Comparison of ENCODE assay signal across 1 cellular context in the genomic region with DNA sequence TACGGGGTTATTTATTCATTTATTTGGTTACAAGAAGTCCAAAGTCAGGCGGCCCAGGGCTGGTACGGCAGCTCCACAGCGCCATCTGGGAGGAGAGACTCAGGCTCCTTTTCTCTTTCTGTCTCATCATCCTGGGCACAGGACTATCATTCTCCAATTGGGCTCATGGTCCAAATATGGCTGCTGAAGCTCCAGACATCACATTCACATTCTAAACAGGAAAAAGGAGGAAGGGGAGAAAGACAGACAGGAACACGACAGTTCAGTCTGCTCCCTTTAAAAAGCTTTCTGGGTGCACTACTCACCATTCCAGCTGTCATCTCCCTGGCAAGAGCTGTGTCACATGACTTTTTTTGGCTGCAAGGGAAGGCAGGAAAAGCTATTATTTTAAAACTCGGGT.
A peak's percentile ranks its signal among the peaks of the same experiment; 100 is the strongest.
TF ChIP-seq lines count a peak whose summit lies in the region.

No MANE protein-coding gene starts in this region.

TF ChIP-seq in K562, 482 proteins besides CTCF, POLR2A, EP300 and RAD21 (continued from another document):
- TF ChIP-seq, protein P1, sequence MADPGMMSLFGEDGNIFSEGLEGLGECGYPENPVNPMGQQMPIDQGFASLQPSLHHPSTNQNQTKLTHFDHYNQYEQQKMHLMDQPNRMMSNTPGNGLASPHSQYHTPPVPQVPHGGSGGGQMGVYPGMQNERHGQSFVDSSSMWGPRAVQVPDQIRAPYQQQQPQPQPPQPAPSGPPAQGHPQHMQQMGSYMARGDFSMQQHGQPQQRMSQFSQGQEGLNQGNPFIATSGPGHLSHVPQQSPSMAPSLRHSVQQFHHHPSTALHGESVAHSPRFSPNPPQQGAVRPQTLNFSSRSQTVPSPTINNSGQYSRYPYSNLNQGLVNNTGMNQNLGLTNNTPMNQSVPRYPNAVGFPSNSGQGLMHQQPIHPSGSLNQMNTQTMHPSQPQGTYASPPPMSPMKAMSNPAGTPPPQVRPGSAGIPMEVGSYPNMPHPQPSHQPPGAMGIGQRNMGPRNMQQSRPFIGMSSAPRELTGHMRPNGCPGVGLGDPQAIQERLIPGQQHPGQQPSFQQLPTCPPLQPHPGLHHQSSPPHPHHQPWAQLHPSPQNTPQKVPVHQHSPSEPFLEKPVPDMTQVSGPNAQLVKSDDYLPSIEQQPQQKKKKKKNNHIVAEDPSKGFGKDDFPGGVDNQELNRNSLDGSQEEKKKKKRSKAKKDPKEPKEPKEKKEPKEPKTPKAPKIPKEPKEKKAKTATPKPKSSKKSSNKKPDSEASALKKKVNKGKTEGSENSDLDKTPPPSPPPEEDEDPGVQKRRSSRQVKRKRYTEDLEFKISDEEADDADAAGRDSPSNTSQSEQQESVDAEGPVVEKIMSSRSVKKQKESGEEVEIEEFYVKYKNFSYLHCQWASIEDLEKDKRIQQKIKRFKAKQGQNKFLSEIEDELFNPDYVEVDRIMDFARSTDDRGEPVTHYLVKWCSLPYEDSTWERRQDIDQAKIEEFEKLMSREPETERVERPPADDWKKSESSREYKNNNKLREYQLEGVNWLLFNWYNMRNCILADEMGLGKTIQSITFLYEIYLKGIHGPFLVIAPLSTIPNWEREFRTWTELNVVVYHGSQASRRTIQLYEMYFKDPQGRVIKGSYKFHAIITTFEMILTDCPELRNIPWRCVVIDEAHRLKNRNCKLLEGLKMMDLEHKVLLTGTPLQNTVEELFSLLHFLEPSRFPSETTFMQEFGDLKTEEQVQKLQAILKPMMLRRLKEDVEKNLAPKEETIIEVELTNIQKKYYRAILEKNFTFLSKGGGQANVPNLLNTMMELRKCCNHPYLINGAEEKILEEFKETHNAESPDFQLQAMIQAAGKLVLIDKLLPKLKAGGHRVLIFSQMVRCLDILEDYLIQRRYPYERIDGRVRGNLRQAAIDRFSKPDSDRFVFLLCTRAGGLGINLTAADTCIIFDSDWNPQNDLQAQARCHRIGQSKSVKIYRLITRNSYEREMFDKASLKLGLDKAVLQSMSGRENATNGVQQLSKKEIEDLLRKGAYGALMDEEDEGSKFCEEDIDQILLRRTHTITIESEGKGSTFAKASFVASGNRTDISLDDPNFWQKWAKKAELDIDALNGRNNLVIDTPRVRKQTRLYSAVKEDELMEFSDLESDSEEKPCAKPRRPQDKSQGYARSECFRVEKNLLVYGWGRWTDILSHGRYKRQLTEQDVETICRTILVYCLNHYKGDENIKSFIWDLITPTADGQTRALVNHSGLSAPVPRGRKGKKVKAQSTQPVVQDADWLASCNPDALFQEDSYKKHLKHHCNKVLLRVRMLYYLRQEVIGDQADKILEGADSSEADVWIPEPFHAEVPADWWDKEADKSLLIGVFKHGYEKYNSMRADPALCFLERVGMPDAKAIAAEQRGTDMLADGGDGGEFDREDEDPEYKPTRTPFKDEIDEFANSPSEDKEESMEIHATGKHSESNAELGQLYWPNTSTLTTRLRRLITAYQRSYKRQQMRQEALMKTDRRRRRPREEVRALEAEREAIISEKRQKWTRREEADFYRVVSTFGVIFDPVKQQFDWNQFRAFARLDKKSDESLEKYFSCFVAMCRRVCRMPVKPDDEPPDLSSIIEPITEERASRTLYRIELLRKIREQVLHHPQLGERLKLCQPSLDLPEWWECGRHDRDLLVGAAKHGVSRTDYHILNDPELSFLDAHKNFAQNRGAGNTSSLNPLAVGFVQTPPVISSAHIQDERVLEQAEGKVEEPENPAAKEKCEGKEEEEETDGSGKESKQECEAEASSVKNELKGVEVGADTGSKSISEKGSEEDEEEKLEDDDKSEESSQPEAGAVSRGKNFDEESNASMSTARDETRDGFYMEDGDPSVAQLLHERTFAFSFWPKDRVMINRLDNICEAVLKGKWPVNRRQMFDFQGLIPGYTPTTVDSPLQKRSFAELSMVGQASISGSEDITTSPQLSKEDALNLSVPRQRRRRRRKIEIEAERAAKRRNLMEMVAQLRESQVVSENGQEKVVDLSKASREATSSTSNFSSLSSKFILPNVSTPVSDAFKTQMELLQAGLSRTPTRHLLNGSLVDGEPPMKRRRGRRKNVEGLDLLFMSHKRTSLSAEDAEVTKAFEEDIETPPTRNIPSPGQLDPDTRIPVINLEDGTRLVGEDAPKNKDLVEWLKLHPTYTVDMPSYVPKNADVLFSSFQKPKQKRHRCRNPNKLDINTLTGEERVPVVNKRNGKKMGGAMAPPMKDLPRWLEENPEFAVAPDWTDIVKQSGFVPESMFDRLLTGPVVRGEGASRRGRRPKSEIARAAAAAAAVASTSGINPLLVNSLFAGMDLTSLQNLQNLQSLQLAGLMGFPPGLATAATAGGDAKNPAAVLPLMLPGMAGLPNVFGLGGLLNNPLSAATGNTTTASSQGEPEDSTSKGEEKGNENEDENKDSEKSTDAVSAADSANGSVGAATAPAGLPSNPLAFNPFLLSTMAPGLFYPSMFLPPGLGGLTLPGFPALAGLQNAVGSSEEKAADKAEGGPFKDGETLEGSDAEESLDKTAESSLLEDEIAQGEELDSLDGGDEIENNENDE (IDR thresholded peaks at IDR 0.05; ENCODE audit: low read depth, low read length), result no peak
- TF ChIP-seq HNRNPUL1 (IDR thresholded peaks at IDR 0.05; ENCODE audit: low read length) (no peak), SMC3 (conservative IDR thresholded peaks at IDR 0.05; ENCODE audit: insufficient read depth, low read depth, low read length) (peak; percentile 64), KDM5B (IDR thresholded peaks at IDR 0.05; ENCODE audit: insufficient replicate concordance, low read depth, low read length) (no peak)
- TF ChIP-seq, protein P2, sequence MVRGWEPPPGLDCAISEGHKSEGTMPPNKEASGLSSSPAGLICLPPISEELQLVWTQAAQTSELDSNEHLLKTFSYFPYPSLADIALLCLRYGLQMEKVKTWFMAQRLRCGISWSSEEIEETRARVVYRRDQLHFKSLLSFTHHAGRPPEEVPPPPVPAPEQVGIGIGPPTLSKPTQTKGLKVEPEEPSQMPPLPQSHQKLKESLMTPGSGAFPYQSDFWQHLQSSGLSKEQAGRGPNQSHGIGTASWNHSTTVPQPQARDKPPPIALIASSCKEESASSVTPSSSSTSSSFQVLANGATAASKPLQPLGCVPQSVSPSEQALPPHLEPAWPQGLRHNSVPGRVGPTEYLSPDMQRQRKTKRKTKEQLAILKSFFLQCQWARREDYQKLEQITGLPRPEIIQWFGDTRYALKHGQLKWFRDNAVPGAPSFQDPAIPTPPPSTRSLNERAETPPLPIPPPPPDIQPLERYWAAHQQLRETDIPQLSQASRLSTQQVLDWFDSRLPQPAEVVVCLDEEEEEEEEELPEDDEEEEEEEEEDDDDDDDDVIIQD (CRISPR knock-in tag; IDR thresholded peaks at IDR 0.05), result no peak
